In genomic region chr11:18699848-18700261, GRCh38 we compare ENCODE assay signal across 9 cellular contexts. TPM values are rescaled to one million over a fixed set of nuclear protein-coding genes. Genes with fewer than 3 reads are reported as not detected.
DNase-seq lines count a peak whose midpoint lies in the region; ATAC-seq and TF ChIP-seq lines count a peak whose summit lies in the region.
"Had no signal": no experiment of that assay in that cellular context is flagged by ENCODE, and none has a peak within 500 bp of the region (broad histone marks: within the 10 kb centered on the region; RNA-seq: fewer than 3 reads in every experiment).

No MANE protein-coding gene starts in this region.

- TF ChIP-seq CTCF in endothelial cell (IDR thresholded peaks at IDR 0.05; ENCODE audit: unreplicated experiment) (no peak), neural progenitor cell (IDR thresholded peaks at IDR 0.05) (no peak)

- H3K4me1 Mint-ChIP-seq in endothelial cell (ENCODE audit: unreplicated experiment) (peaks cover 14% of the 10 kb centered on the region), neural progenitor cell (peaks cover 21% of the 10 kb centered on the region)

- H3K36me3 ChIP-seq in NT2/D1 (ENCODE audit: insufficient read depth, insufficient read length, low read length) (no peaks in the 10 kb centered on the region), neural progenitor cell (no peaks in the 10 kb centered on the region)

- no peak overlapping the region for H2AFZ ChIP-seq in neural progenitor cell (replicated peaks)

- peaks cover 3% of the 10 kb centered on the region for H3K36me3 Mint-ChIP-seq in endothelial cell (ENCODE audit: low read depth, unreplicated experiment)
- H3K36me3 Mint-ChIP-seq in neural progenitor cell, result no peaks in the 10 kb centered on the region

- H3K4me1 ChIP-seq in NT2/D1 (ENCODE audit: insufficient read depth, insufficient read length), result no peaks in the 10 kb centered on the region
- peaks cover 4% of the 10 kb centered on the region for H3K4me1 ChIP-seq in neural progenitor cell

- H3K9ac ChIP-seq in NT2/D1 (ENCODE audit: insufficient read length, low read depth) (peak overlapping the region; percentile 42), neural progenitor cell (no peak overlapping the region)

- peak overlapping the region; percentile 81 for H3K4me2 ChIP-seq in neural progenitor cell

- H3K9me3 Mint-ChIP-seq in endothelial cell (ENCODE audit: unreplicated experiment) (no peaks in the 10 kb centered on the region), neural progenitor cell (no peaks in the 10 kb centered on the region)

- no peak for ATAC-seq in HG03439 (IDR thresholded peaks at IDR 0.05; ENCODE audit: unreplicated experiment)
- ATAC-seq in HG03460 (IDR thresholded peaks at IDR 0.05; ENCODE audit: unreplicated experiment), result no peak

- no peak overlapping the region for H3K4me3 ChIP-seq in NT2/D1 (ENCODE audit: insufficient read length, low read depth)
- peak overlapping the region; percentile 80 for H3K4me3 ChIP-seq in neural progenitor cell

- peaks cover 8% of the 10 kb centered on the region for H4K20me1 ChIP-seq in neural progenitor cell (ENCODE audit: low read depth)

- H3K27me3 ChIP-seq in NT2/D1 (ENCODE audit: insufficient read depth, insufficient read length) (peaks cover 22% of the 10 kb centered on the region), neural progenitor cell (peaks cover 64% of the 10 kb centered on the region)

- H3K79me2 ChIP-seq in neural progenitor cell (ENCODE audit: low read depth), result no peaks in the 10 kb centered on the region

- H3K4me3 Mint-ChIP-seq in endothelial cell (ENCODE audit: unreplicated experiment) (peak overlapping the region; percentile 89), neural progenitor cell (peak overlapping the region; percentile 86)

- no peaks in the 10 kb centered on the region for H3K9me3 ChIP-seq in NT2/D1 (ENCODE audit: insufficient read depth, low read length)
- no peaks in the 10 kb centered on the region for H3K9me3 ChIP-seq in neural progenitor cell (ENCODE audit: low read depth)

- DNase-seq in CD1c-positive myeloid dendritic cell (ENCODE audit: extremely low spot score), result peak; percentile 79
- no peak for DNase-seq in NT2/D1 (ENCODE audit: low read depth, low spot score)
- no peak for DNase-seq in endothelial cell (ENCODE audit: low spot score)
- DNase-seq in neural progenitor cell (ENCODE audit: low spot score), result no peak
- no peak for DNase-seq in foreskin melanocyte
- DNase-seq in NCI-H2227 treated with DMSO at 0.1 percent for 48 hours (lab: John Stamatoyannopoulos, UW), result no peak
- DNase-seq: NCI-H146 had no signal

- no peak overlapping the region for H3K27ac ChIP-seq in neural progenitor cell

- H3F3A ChIP-seq in neural progenitor cell (ENCODE audit: low read depth), result no peaks in the 10 kb centered on the region

- H3K27ac Mint-ChIP-seq in endothelial cell (ENCODE audit: unreplicated experiment) (no peak overlapping the region), neural progenitor cell (no peak overlapping the region)

- H3K27me3 Mint-ChIP-seq in endothelial cell (ENCODE audit: unreplicated experiment) (peaks cover 13% of the 10 kb centered on the region), neural progenitor cell (ENCODE audit: insufficient read depth, low read depth) (peaks cover 21% of the 10 kb centered on the region)

RNA-seq across cellular contexts. Expression of gene TMEM86A, which starts 1.3 kb away (rescaled TPM):
- total RNA-seq in endothelial cell (ENCODE audit: unreplicated experiment) (3.9 TPM), neural progenitor cell (ENCODE audit: low replicate concordance) (0.87 TPM in 1 of 2 replicates, not detected in the other)

RNA-seq across cellular contexts. Expression of gene IGSF22, which starts 26.1 kb away (rescaled TPM):
- total RNA-seq in endothelial cell (ENCODE audit: unreplicated experiment), result 0.74 TPM
- total RNA-seq in neural progenitor cell (ENCODE audit: low replicate concordance), result 0.41 TPM in 1 of 2 replicates, not detected in the other
